ENCODE assay signal across 18 cellular contexts in genomic region chr9:6439051-6439703, GRCh38. TPM values are rescaled to one million over a fixed set of nuclear protein-coding genes. Genes with fewer than 3 reads are reported as not detected.
A peak's percentile ranks its signal among the peaks of the same experiment; 100 is the strongest.
DNase-seq lines count a peak whose midpoint lies in the region; ATAC-seq and TF ChIP-seq lines count a peak whose summit lies in the region.
"Had no signal": no experiment of that assay in that cellular context is flagged by ENCODE, and none has a peak within 500 bp of the region (broad histone marks: within the 10 kb centered on the region; RNA-seq: fewer than 3 reads in every experiment).

No MANE protein-coding gene starts in this region.

- no peaks in the 10 kb centered on the region for H3K27me3 Mint-ChIP-seq in CD8-positive, alpha-beta T cell (ENCODE audit: low read depth)
- H3K27me3 Mint-ChIP-seq in T-cell, result no peaks in the 10 kb centered on the region
- H3K27me3 Mint-ChIP-seq in endodermal cell (ENCODE audit: insufficient read depth), result no peaks in the 10 kb centered on the region

- H3K36me3 ChIP-seq in CD8-positive, alpha-beta T cell (ENCODE audit: insufficient read depth, low read length), result no peaks in the 10 kb centered on the region
- H3K36me3 ChIP-seq in endodermal cell (ENCODE audit: control insufficient read depth, insufficient read depth, low read length), result peaks cover 65% of the 10 kb centered on the region

- WGBS in endodermal cell (ENCODE audit: insufficient coverage in 1 of 2, insufficient read length in 1 of 2), 2 experiments, result 85 to 91% methylated on average over 9 of the region's 9 CpGs

- H3K4me1 ChIP-seq in CD8-positive, alpha-beta T cell (ENCODE audit: insufficient read depth, low read length), result peaks cover 28% of the 10 kb centered on the region
- no peaks in the 10 kb centered on the region for H3K4me1 ChIP-seq in endodermal cell (ENCODE audit: control insufficient read depth, insufficient read depth, low read length)

- CTCF ChIA-PET in CD8-positive, alpha-beta T cell (lab: Charles Lee), result no interaction called here
- CTCF ChIA-PET in T-cell (lab: Charles Lee), result interaction anchor here in 1 of 2 donors (0.6 kb wide), 2 partner anchors 26 to 136 kb away, joined by 3 read pairs; partner anchors contain the start of gene UHRF2

- peaks cover 58% of the 10 kb centered on the region for H3K36me3 Mint-ChIP-seq in CD8-positive, alpha-beta T cell
- H3K36me3 Mint-ChIP-seq in T-cell, result peaks cover 40% of the 10 kb centered on the region
- peaks cover 44% of the 10 kb centered on the region for H3K36me3 Mint-ChIP-seq in endodermal cell (ENCODE audit: low read depth)

- no peaks in the 10 kb centered on the region for H3K9me3 Mint-ChIP-seq in CD8-positive, alpha-beta T cell
- H3K9me3 Mint-ChIP-seq in T-cell (no peaks in the 10 kb centered on the region), endodermal cell (no peaks in the 10 kb centered on the region)

- H3K9me3 ChIP-seq in CD8-positive, alpha-beta T cell (ENCODE audit: low read length), result no peaks in the 10 kb centered on the region
- H3K9me3 ChIP-seq in endodermal cell (ENCODE audit: control insufficient read depth, low read length), result no peaks in the 10 kb centered on the region
- H3K9me3 ChIP-seq: HAP-1 had no signal

- H3K4me3 Mint-ChIP-seq in CD8-positive, alpha-beta T cell, result no peak overlapping the region
- H3K4me3 Mint-ChIP-seq in T-cell (peak overlapping the region in 2 of 3 donors; percentile 10 to 23), endodermal cell (no peak overlapping the region)

- no peaks in the 10 kb centered on the region for H3K27me3 ChIP-seq in CD8-positive, alpha-beta T cell (ENCODE audit: insufficient read depth, low read length)
- no peaks in the 10 kb centered on the region for H3K27me3 ChIP-seq in endodermal cell (ENCODE audit: control insufficient read depth, insufficient read depth, low read length, poor library complexity, severe bottlenecking)

- H3K4me1 Mint-ChIP-seq in CD8-positive, alpha-beta T cell (ENCODE audit: low read depth), result peaks cover 75% of the 10 kb centered on the region
- H3K4me1 Mint-ChIP-seq in T-cell (peaks cover 64 to 84% (median 82%) of the 10 kb centered on the region in 3 donors), endodermal cell (peaks cover 3% of the 10 kb centered on the region)

- no peak for ATAC-seq in CD8-positive, alpha-beta T cell
- ATAC-seq in T-cell (replicated peaks in 1 of 4), result no peak
- no peak for ATAC-seq in activated CD4-positive, CD25-positive, alpha-beta regulatory T cell treated with anti-CD3 and anti-CD28 coated beads, Interleukin-2, amount 50 U/mL, for 24 hours

- H3K9ac ChIP-seq in endodermal cell (ENCODE audit: extremely low read depth, low read length, poor library complexity, severe bottlenecking), result no peak overlapping the region
- H3K9ac ChIP-seq: KMS-11 had no signal

- no peak for DNase-seq in CD8-positive, alpha-beta T cell
- DNase-seq in T-cell (no peak), endodermal cell (no peak), pons (ENCODE audit: low spot score) (peak; percentile 31), islet precursor cell (no peak), ecto neural progenitor cell (ENCODE audit: low spot score) (no peak)
- DNase-seq: COR-L47; DMS153; EL; NCI-H1092 treated with DMSO at 0.1 percent for 48 hours; NCI-H1694; NCI-H2107; NCI-H226; NCI-H526; NK-92 treated with Interleukin-12 subunit alpha and Interleukin-12 subunit beta, amount 100 ng/mL, for 24 hours had no signal

- H3K4me3 ChIP-seq in CD8-positive, alpha-beta T cell (ENCODE audit: low read depth, low read length), result no peak overlapping the region
- no peak overlapping the region for H3K4me3 ChIP-seq in endodermal cell (ENCODE audit: low read length)
- H3K4me3 ChIP-seq: HAP-1 had no signal

- intact Hi-C loops in CD8-positive, alpha-beta T cell (cut with DNase I, micrococcal nuclease), result no loop called here

- peak overlapping the region; percentile 66 for H3K27ac Mint-ChIP-seq in CD8-positive, alpha-beta T cell
- H3K27ac Mint-ChIP-seq in T-cell, result peak overlapping the region; percentile 25 to 59
- peak overlapping the region; percentile 26 for H3K27ac Mint-ChIP-seq in endodermal cell

- TF ChIP-seq CTCF in CD8-positive, alpha-beta T cell (IDR thresholded peaks at IDR 0.05), result no peak
- TF ChIP-seq CTCF in endodermal cell (conservative IDR thresholded peaks at IDR 0.05), result no peak

- POLR2A ChIA-PET in CD8-positive, alpha-beta T cell (lab: Charles Lee), result no interaction called here
- POLR2A ChIA-PET in T-cell (lab: Charles Lee), result interaction anchor here (0.5 to 0.7 kb wide), 2 partner anchors 444 to 1698 kb away, joined by 3 read pairs; partner anchors contain the start of gene AK3 (in 1 of the 2)

- H3K27ac ChIP-seq in CD8-positive, alpha-beta T cell (ENCODE audit: low read depth, low read length), result no peak overlapping the region
- H3K27ac ChIP-seq in endodermal cell (ENCODE audit: low read depth, low read length), result no peak overlapping the region
- H3K27ac ChIP-seq: KMS-11 had no signal

RNA-seq across cellular contexts. Expression of gene UHRF2, which starts 26.2 kb away (rescaled TPM):
- 100 to 1,000 TPM; 140 to 159 TPM for total RNA-seq in CD8-positive, alpha-beta T cell
- total RNA-seq in T-cell (100 to 1,000 TPM in 2 of 5 donors, 10 to 100 TPM in 3; 92.7 to 125 (median 96.2) TPM), endodermal cell (10 to 100 TPM; 69.4 to 83.2 TPM)
- polyA plus RNA-seq in endodermal cell (2013, experiment 1 of 2), result 51.8 TPM
- polyA plus RNA-seq in endodermal cell (2013, experiment 2 of 2), result 50.1 TPM

Comparison
In these comparisons a context has a peak if more than half of its experiments do, and no peak if none do; other contexts are left out.
1. H3K4me3 Mint-ChIP-seq: peak in T-cell (2 of 3); none in CD8-positive, alpha-beta T cell (single experiment) and endodermal cell (single experiment).
2. Peak in every context shown above with its lines, with median percentiles within 50 percentile points of each other: H3K27ac Mint-ChIP-seq.